Comparison of ENCODE assay signal across 1 cellular context in the genomic region with DNA sequence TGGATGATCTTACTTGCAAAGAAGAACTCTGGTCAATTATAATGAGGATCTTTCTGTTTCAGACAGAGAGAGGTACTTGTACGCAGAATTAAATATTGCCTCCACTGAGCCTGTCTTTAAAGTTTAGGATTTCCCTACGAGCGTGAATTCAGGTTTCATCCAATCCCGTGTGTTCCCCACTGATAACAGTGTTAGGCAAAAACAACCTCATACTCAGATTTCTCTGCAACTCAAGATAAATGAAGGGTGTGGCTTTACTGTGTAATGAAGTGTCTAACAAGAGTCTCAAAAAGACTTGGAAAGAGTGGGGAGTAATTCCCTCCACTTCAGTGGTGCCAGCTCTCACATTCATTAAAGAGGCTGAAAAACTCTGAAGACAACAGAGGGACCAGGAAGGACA.
TF ChIP-seq lines count a peak whose summit lies in the region.

No MANE protein-coding gene starts in this region.

TF ChIP-seq in K562, 482 proteins besides CTCF, POLR2A, EP300 and RAD21 (continued from another document and continues in another):
- TF ChIP-seq PYGO2 (tag; IDR thresholded peaks at IDR 0.05) (no peak), CBFA2T2 (conservative IDR thresholded peaks at IDR 0.05) (peak; percentile 41), FOXK1 (CRISPR knock-in tag; IDR thresholded peaks at IDR 0.05; ENCODE audit: borderline replicate concordance) (no peak), TRIM28 (IDR thresholded peaks at IDR 0.05) (no peak), NBN (IDR thresholded peaks at IDR 0.05; ENCODE audit: low read depth) (no peak), CUX1 (CRISPR knock-in tag; IDR thresholded peaks at IDR 0.05) (no peak), TEAD4 (IDR thresholded peaks at IDR 0.05; ENCODE audit: low read length) (peak; percentile 50), TEAD4 (CRISPR knock-in tag; IDR thresholded peaks at IDR 0.05; ENCODE audit: borderline replicate concordance) (no peak), CBX1 (IDR thresholded peaks at IDR 0.05; ENCODE audit: low read depth) (no peak), ZNF592 (IDR thresholded peaks at IDR 0.05) (no peak), PRDM10 (IDR thresholded peaks at IDR 0.05; ENCODE audit: partially characterized antibody) (peak; percentile 14), ARID1B (IDR thresholded peaks at IDR 0.05) (peak; percentile 51; the same call in 1 of the 2 replicates), FOXP4 (CRISPR knock-in tag; IDR thresholded peaks at IDR 0.05; ENCODE audit: borderline replicate concordance) (no peak), MYC (IDR thresholded peaks at IDR 0.05; ENCODE audit: low read depth, low read length) (no peak), MYC (CRISPR knock-in tag; IDR thresholded peaks at IDR 0.05; ENCODE audit: borderline replicate concordance, low read depth) (no peak), CBX3 (IDR thresholded peaks at IDR 0.05; ENCODE audit: borderline replicate concordance in 1 of 2, low read length in 2 of 2) (no peak), PPARD (CRISPR knock-in tag; IDR thresholded peaks at IDR 0.05) (no peak), TCF3 (CRISPR knock-in tag; IDR thresholded peaks at IDR 0.05) (peak; percentile 35), NFATC3 (IDR thresholded peaks at IDR 0.05) (no peak), GATA2 (CRISPR knock-in tag; IDR thresholded peaks at IDR 0.05) (no peak), CBFA2T3 (IDR thresholded peaks at IDR 0.05) (peak; percentile 66), TAF1 (IDR thresholded peaks at IDR 0.05; ENCODE audit: control insufficient read depth, extremely low read depth, insufficient read depth, low read length, severe bottlenecking) (no peak), MYNN (IDR thresholded peaks at IDR 0.05) (no peak), MYNN (CRISPR knock-in tag; IDR thresholded peaks at IDR 0.05) (no peak), KDM4B (IDR thresholded peaks at IDR 0.05; ENCODE audit: borderline replicate concordance in 2 of 2, low read depth in 1 of 2) (no peak), SNIP1 (IDR thresholded peaks at IDR 0.05; ENCODE audit: low read depth) (no peak), THAP7 (CRISPR knock-in tag; IDR thresholded peaks at IDR 0.05) (no peak), TAL1 (IDR thresholded peaks at IDR 0.05) (peak; percentile 68), SRF (CRISPR knock-in tag; IDR thresholded peaks at IDR 0.05) (no peak), GATAD2B (IDR thresholded peaks at IDR 0.05; ENCODE audit: borderline replicate concordance) (no peak)
- TF ChIP-seq, protein P1, sequence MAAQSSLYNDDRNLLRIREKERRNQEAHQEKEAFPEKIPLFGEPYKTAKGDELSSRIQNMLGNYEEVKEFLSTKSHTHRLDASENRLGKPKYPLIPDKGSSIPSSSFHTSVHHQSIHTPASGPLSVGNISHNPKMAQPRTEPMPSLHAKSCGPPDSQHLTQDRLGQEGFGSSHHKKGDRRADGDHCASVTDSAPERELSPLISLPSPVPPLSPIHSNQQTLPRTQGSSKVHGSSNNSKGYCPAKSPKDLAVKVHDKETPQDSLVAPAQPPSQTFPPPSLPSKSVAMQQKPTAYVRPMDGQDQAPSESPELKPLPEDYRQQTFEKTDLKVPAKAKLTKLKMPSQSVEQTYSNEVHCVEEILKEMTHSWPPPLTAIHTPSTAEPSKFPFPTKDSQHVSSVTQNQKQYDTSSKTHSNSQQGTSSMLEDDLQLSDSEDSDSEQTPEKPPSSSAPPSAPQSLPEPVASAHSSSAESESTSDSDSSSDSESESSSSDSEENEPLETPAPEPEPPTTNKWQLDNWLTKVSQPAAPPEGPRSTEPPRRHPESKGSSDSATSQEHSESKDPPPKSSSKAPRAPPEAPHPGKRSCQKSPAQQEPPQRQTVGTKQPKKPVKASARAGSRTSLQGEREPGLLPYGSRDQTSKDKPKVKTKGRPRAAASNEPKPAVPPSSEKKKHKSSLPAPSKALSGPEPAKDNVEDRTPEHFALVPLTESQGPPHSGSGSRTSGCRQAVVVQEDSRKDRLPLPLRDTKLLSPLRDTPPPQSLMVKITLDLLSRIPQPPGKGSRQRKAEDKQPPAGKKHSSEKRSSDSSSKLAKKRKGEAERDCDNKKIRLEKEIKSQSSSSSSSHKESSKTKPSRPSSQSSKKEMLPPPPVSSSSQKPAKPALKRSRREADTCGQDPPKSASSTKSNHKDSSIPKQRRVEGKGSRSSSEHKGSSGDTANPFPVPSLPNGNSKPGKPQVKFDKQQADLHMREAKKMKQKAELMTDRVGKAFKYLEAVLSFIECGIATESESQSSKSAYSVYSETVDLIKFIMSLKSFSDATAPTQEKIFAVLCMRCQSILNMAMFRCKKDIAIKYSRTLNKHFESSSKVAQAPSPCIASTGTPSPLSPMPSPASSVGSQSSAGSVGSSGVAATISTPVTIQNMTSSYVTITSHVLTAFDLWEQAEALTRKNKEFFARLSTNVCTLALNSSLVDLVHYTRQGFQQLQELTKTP (IDR thresholded peaks at IDR 0.05; ENCODE audit: low read depth in 1 of 2, partially characterized antibody in 2 of 2), result no peak
- TF ChIP-seq, protein P2, sequence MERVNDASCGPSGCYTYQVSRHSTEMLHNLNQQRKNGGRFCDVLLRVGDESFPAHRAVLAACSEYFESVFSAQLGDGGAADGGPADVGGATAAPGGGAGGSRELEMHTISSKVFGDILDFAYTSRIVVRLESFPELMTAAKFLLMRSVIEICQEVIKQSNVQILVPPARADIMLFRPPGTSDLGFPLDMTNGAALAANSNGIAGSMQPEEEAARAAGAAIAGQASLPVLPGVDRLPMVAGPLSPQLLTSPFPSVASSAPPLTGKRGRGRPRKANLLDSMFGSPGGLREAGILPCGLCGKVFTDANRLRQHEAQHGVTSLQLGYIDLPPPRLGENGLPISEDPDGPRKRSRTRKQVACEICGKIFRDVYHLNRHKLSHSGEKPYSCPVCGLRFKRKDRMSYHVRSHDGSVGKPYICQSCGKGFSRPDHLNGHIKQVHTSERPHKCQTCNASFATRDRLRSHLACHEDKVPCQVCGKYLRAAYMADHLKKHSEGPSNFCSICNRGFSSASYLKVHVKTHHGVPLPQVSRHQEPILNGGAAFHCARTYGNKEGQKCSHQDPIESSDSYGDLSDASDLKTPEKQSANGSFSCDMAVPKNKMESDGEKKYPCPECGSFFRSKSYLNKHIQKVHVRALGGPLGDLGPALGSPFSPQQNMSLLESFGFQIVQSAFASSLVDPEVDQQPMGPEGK (CRISPR knock-in tag; IDR thresholded peaks at IDR 0.05; ENCODE audit: borderline replicate concordance), result no peak
